17 cellular contexts compared by ENCODE assay signal in the genomic region with DNA sequence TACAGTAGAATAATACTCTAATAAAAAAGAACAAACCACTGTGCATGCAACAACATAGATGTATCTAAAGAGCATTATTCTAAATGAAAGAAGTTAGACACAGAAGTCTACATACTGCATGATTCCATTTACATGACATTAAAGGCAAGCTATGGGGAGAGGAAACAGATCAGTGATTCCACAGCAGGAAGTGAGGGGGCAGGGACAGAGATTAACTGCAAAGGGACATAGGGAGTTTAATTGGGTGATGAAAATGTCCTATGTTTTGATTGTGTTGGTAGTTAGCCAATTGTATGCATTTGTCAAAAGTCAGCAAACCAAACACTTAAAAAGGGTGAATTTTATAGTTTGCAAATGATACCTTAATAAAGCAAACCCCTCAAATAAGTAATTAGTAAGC. TPM values are rescaled to one million over a fixed set of nuclear protein-coding genes. Genes with fewer than 3 reads are reported as not detected.
DNase-seq lines count a peak whose midpoint lies in the region; ATAC-seq, FAIRE-seq and TF ChIP-seq lines count a peak whose summit lies in the region.
"Had no signal": no experiment of that assay in that cellular context is flagged by ENCODE, and none has a peak within 500 bp of the region (broad histone marks: within the 10 kb centered on the region; RNA-seq: fewer than 3 reads in every experiment).

No MANE protein-coding gene starts in this region.

- DNase-seq in DMS 273 (lab: John Stamatoyannopoulos, UW; ENCODE audit: unreplicated experiment) (peak; percentile 38), DMS 273 treated with DMSO at 0.1 percent for 48 hours (lab: John Stamatoyannopoulos, UW) (no peak), GM18507 (ENCODE audit: extremely low spot score, insufficient read length, low read depth) (no peak), T-helper 17 cell (no peak), hypothalamus (lab: John Stamatoyannopoulos, UW) (no peak), Calu3 (no peak), D721Med (ENCODE audit: insufficient read length, low spot score) (no peak)
- DNase-seq: HCEC 1CT, KG1, NCI-H1048, NCI-H1436 treated with DMSO at 0.1 percent for 48 hours, NCI-H2029 treated with DMSO at 0.1 percent for 48 hours, NCI-H2171 treated with DMSO at 0.1 percent for 48 hours, NCI-H774, Peyer's patch had no signal

- H3K9me3 Mint-ChIP-seq in nephron, result no peaks in the 10 kb centered on the region
- no peaks in the 10 kb centered on the region for H3K9me3 Mint-ChIP-seq in Calu3 (ENCODE audit: low read depth, unreplicated experiment)

- CTCF ChIA-PET in Calu3 (lab: Charles Lee), result no interaction called here

- no TSS peak for BruUV-seq in Calu3 (replicated peaks; lab: Mats Ljungman, UMichigan)

- no peaks in the 10 kb centered on the region for H3K9me3 ChIP-seq in T-helper 17 cell (ENCODE audit: control insufficient read depth, low read length, poor library complexity, severe bottlenecking)
- H3K9me3 ChIP-seq: Peyer's patch had no signal

- FAIRE-seq in GM18507 (lab: Jason Lieb, UNC) (peak; percentile 18), D721Med (lab: Jason Lieb, UNC) (no peak)

- TF ChIP-seq CTCF in nephron (IDR thresholded peaks at IDR 0.05; ENCODE audit: unreplicated experiment in 3 of 3), result no peak
- TF ChIP-seq CTCF in Calu3 (IDR thresholded peaks at IDR 0.05; ENCODE audit: unreplicated experiment), result no peak
- no peak for TF ChIP-seq CTCF in D721Med (IDR thresholded peaks at IDR 0.05; ENCODE audit: insufficient read depth, missing control alignments)

- no peak for ATAC-seq in T-helper 17 cell
- ATAC-seq: Right ventricle myocardium inferior had no signal

- intact Hi-C loops in Calu3 (cut with micrococcal nuclease; ENCODE audit: unreplicated experiment), result no loop called here

- H3K4me3 Mint-ChIP-seq in T-helper 17 cell, result no peak overlapping the region
- H3K4me3 Mint-ChIP-seq in nephron, result no peak overlapping the region
- H3K4me3 Mint-ChIP-seq in Calu3 (ENCODE audit: low read depth, unreplicated experiment), result no peak overlapping the region

- H3K27ac Mint-ChIP-seq in T-helper 17 cell (peak overlapping the region; percentile 14), nephron (peak overlapping the region in 2 of 3 experiments; percentile 14 to 69), Calu3 (ENCODE audit: unreplicated experiment) (no peak overlapping the region)

- H3K27me3 Mint-ChIP-seq in T-helper 17 cell, result no peaks in the 10 kb centered on the region
- peaks cover 13% of the 10 kb centered on the region for H3K27me3 Mint-ChIP-seq in nephron (ENCODE audit: low read depth)
- H3K27me3 Mint-ChIP-seq in Calu3 (ENCODE audit: unreplicated experiment), result peaks cover 13% of the 10 kb centered on the region

- H3K4me1 Mint-ChIP-seq in T-helper 17 cell, result peaks cover 31% of the 10 kb centered on the region
- no peaks in the 10 kb centered on the region for H3K4me1 Mint-ChIP-seq in nephron
- no peaks in the 10 kb centered on the region for H3K4me1 Mint-ChIP-seq in Calu3 (ENCODE audit: low read depth, unreplicated experiment)

- H3K36me3 Mint-ChIP-seq in T-helper 17 cell (ENCODE audit: low read depth) (peaks cover 7% of the 10 kb centered on the region), nephron (ENCODE audit: low read depth) (no peaks in the 10 kb centered on the region), Calu3 (ENCODE audit: insufficient read depth, unreplicated experiment) (no peaks in the 10 kb centered on the region)

RNA-seq across cellular contexts. Expression of gene CRYGS, which starts 13.8 kb away (rescaled TPM):
- total RNA-seq in T-helper 17 cell, result 1 to 10 TPM; 2.7 to 4.3 TPM
- total RNA-seq in Calu3 (2022), result 7.2 and 9.5 TPM in 2 replicates

RNA-seq across cellular contexts. Expression of gene TBCCD1, which starts 36.7 kb away (rescaled TPM):
- total RNA-seq in T-helper 17 cell, result 10 to 100 TPM; 12.9 to 14.2 TPM
- 21.0 and 25.1 TPM in 2 replicates for total RNA-seq in Calu3 (2022)

RNA-seq across cellular contexts. Expression of gene DNAJB11, which starts 40.1 kb away (rescaled TPM):
- total RNA-seq in T-helper 17 cell (100 to 1,000 TPM in 1 of 2 donors, 10 to 100 TPM in 1; 83.4 to 101 TPM), Calu3 (2022) (171 and 181 TPM in 2 replicates)
